20 cellular contexts compared by ENCODE assay signal in the genomic region with DNA sequence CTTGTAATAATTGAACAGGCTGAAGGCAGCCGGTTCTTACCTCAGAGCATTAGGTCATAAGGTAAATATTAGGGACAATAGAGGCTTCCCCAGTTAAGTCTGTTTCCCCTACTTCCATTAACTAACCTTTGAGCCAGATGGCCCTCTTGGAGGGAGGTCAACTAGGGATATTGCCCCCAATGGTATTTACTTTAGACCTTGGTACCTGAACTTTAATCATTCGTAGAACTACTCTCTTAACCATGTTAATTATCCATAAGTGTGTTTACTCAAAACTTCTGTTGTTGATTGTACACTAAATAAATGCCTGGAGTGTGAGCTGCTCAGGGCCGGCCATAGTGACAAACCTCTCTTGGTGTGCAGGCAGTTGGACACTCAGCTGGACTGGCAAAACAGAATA.
"Had no signal": no experiment of that assay in that cellular context is flagged by ENCODE, and none has a peak within 500 bp of the region (broad histone marks: within the 10 kb centered on the region; RNA-seq: fewer than 3 reads in every experiment).

No MANE protein-coding gene starts in this region.

- H3K4me2 ChIP-seq: neural progenitor cell, smooth muscle cell had no signal

- H3K4me1 ChIP-seq: heart left ventricle, lower lobe of right lung, neural progenitor cell, thyroid gland, upper lobe of left lung, uterus had no signal

- H3K4me3 ChIP-seq: dorsolateral prefrontal cortex, heart left ventricle, lower lobe of right lung, neural progenitor cell, ovary, smooth muscle cell, thyroid gland, upper lobe of left lung, uterus had no signal

- H3K27me3 ChIP-seq: dorsolateral prefrontal cortex, heart left ventricle, neural progenitor cell, ovary, thyroid gland, upper lobe of left lung, uterus had no signal

- ATAC-seq: esophagus mucosa; heart left ventricle; left lobe of liver; lower lobe of right lung; natural killer cell treated with Interleukin-12 subunit alpha and Interleukin-12 subunit beta and Interleukin-15 and Interleukin-18, amount 100 ng/mL, for 72 hours; right cardiac atrium had no signal

- H3K36me3 ChIP-seq: heart left ventricle, lower lobe of right lung, neural progenitor cell, ovary, thyroid gland, upper lobe of left lung, uterus had no signal

- H3K27ac ChIP-seq: dorsolateral prefrontal cortex, heart left ventricle, lower lobe of right lung, neural progenitor cell, ovary, thyroid gland, upper lobe of left lung, uterus had no signal

- DNase-seq: cortex of kidney; dorsolateral prefrontal cortex; effector CD8-positive, alpha-beta T cell; heart left ventricle; hypothalamus; kidney glomerular epithelial cell; lower lobe of right lung; nucleus accumbens; ovary; right cardiac atrium; stimulated activated CD4-positive, alpha-beta T cell treated with anti-CD3 and anti-CD28 coated beads, Interleukin-2, amount 100 ng/mL, for 48 hours; stimulated activated naive CD4-positive, alpha-beta T cell treated with Interleukin-2 at 50 U/mL for 16 hours; thyroid gland; upper lobe of left lung; uterus had no signal

- H3K9me3 ChIP-seq: lower lobe of right lung, ovary, thyroid gland, upper lobe of left lung, uterus had no signal

- H2AFZ ChIP-seq: neural progenitor cell had no signal
